17 cellular contexts compared by ENCODE assay signal in genomic region chr15:60842694-60843093, GRCh38.
"Had no signal": no experiment of that assay in that cellular context is flagged by ENCODE, and none has a peak within 500 bp of the region (broad histone marks: within the 10 kb centered on the region; RNA-seq: fewer than 3 reads in every experiment).

No MANE protein-coding gene starts in this region.

- H3K4me1 ChIP-seq: body of pancreas, foreskin keratinocyte, lower lobe of right lung, sigmoid colon, tibial artery, uterus had no signal

- H3K27me3 ChIP-seq: body of pancreas, dorsolateral prefrontal cortex, hepatocyte, sigmoid colon, tibial artery, uterus had no signal

- H3K4me3 ChIP-seq: body of pancreas, dorsolateral prefrontal cortex, hepatocyte, lower lobe of right lung, sigmoid colon, tibial artery, uterus had no signal

- ATAC-seq: body of pancreas; foreskin keratinocyte; left colon; lower lobe of right lung; stimulated activated naive B cell treated with anti-CD40 and anti-IgM and Interleukin-4, amounts not matched to agents 10 μg/mL and 1 μg/mL and 100 μg/mL, for 72 hours had no signal

- H3K36me3 ChIP-seq: lower lobe of right lung, sigmoid colon, tibial artery, uterus, WERI-Rb-1 had no signal

- H3K9me3 ChIP-seq: body of pancreas, lower lobe of right lung, sigmoid colon, tibial artery, uterus had no signal

- H3K4me3 Mint-ChIP-seq: activated naive CD8-positive, alpha-beta T cell treated with anti-CD3 and anti-CD28 coated beads for 36 hours; stimulated activated naive B cell treated with anti-CD40 and anti-IgM and Interleukin-4, amounts not matched to agents 10 μg/mL and 1 μg/mL and 100 μg/mL, for 72 hours had no signal

- H3K9me3 Mint-ChIP-seq: activated naive CD8-positive, alpha-beta T cell treated with anti-CD3 and anti-CD28 coated beads for 36 hours; stimulated activated naive B cell treated with anti-CD40 and anti-IgM and Interleukin-4, amounts not matched to agents 10 μg/mL and 1 μg/mL and 100 μg/mL, for 72 hours had no signal

- H3K4me1 Mint-ChIP-seq: stimulated activated naive B cell treated with anti-CD40 and anti-IgM and Interleukin-4, amounts not matched to agents 10 μg/mL and 1 μg/mL and 100 μg/mL, for 72 hours had no signal

- H3K36me3 Mint-ChIP-seq: activated naive CD8-positive, alpha-beta T cell treated with anti-CD3 and anti-CD28 coated beads for 36 hours; stimulated activated naive B cell treated with anti-CD40 and anti-IgM and Interleukin-4, amounts not matched to agents 10 μg/mL and 1 μg/mL and 100 μg/mL, for 72 hours had no signal

- H3K27ac ChIP-seq: body of pancreas, dorsolateral prefrontal cortex, foreskin keratinocyte, hepatocyte, lower lobe of right lung, sigmoid colon, tibial artery, uterus, WERI-Rb-1 had no signal

- H3K27me3 Mint-ChIP-seq: activated naive CD8-positive, alpha-beta T cell treated with anti-CD3 and anti-CD28 coated beads for 36 hours had no signal

- DNase-seq: activated CD4-positive, alpha-beta T cell treated with anti-CD3 and anti-CD28 coated beads for 1 hour; activated CD4-positive, alpha-beta T cell treated with anti-CD3 and anti-CD28 coated beads, Interleukin-2, amount 50 U/mL, for 48 hours; activated gamma-delta T cell; activated naive CD8-positive, alpha-beta T cell treated with anti-CD3 and anti-CD28 coated beads for 36 hours; activated T-cell treated with anti-CD3 and anti-CD28 coated beads, Interleukin-2, amount 50 U/mL, for 48 hours; body of pancreas; dorsolateral prefrontal cortex; foreskin keratinocyte; left colon; lower lobe of right lung; occipital lobe; sigmoid colon; stimulated activated naive B cell treated with anti-CD40 and anti-IgM and Interleukin-4, amounts not matched to agents 10 μg/mL and 1 μg/mL and 100 μg/mL, for 72 hours; tibial artery; uterus; WERI-Rb-1 had no signal

- H3K27ac Mint-ChIP-seq: activated naive CD8-positive, alpha-beta T cell treated with anti-CD3 and anti-CD28 coated beads for 36 hours; stimulated activated naive B cell treated with anti-CD40 and anti-IgM and Interleukin-4, amounts not matched to agents 10 μg/mL and 1 μg/mL and 100 μg/mL, for 72 hours had no signal
